Comparison of ENCODE assay signal across 1 cellular context in the genomic region with DNA sequence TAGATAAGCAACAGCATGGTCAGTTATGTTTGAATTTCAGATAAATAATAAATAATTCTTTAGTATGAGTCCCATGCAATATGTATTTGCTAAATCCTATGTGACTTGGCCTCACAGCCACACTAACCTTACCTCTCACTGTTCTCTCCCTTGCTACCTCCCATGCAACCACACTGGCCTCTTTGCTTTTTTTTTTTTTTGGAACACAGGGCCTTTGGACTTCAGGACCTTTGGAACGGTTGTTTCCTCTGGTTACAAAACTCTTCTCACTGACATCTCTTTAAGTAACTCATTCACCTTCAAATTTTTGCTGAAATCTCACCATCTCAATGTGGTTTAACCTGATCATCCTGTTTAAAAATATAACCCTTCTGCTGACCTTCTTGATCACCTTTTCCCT.
TF ChIP-seq lines count a peak whose summit lies in the region.

No MANE protein-coding gene starts in this region.

TF ChIP-seq in HepG2, 621 proteins besides CTCF, POLR2A, EP300 and RAD21 (continued from another document):
- TF ChIP-seq, protein P1, sequence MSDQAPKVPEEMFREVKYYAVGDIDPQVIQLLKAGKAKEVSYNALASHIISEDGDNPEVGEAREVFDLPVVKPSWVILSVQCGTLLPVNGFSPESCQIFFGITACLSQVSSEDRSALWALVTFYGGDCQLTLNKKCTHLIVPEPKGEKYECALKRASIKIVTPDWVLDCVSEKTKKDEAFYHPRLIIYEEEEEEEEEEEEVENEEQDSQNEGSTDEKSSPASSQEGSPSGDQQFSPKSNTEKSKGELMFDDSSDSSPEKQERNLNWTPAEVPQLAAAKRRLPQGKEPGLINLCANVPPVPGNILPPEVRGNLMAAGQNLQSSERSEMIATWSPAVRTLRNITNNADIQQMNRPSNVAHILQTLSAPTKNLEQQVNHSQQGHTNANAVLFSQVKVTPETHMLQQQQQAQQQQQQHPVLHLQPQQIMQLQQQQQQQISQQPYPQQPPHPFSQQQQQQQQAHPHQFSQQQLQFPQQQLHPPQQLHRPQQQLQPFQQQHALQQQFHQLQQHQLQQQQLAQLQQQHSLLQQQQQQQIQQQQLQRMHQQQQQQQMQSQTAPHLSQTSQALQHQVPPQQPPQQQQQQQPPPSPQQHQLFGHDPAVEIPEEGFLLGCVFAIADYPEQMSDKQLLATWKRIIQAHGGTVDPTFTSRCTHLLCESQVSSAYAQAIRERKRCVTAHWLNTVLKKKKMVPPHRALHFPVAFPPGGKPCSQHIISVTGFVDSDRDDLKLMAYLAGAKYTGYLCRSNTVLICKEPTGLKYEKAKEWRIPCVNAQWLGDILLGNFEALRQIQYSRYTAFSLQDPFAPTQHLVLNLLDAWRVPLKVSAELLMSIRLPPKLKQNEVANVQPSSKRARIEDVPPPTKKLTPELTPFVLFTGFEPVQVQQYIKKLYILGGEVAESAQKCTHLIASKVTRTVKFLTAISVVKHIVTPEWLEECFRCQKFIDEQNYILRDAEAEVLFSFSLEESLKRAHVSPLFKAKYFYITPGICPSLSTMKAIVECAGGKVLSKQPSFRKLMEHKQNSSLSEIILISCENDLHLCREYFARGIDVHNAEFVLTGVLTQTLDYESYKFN (CRISPR knock-in tag; conservative IDR thresholded peaks at IDR 0.05) = peak; percentile 56
- TF ChIP-seq HNF4G (IDR thresholded peaks at IDR 0.05; ENCODE audit: borderline replicate concordance, low read depth, low read length) (peak; percentile 88), HNF4G (CRISPR knock-in tag; IDR thresholded peaks at IDR 0.05; ENCODE audit: borderline replicate concordance, low read depth) (no peak), REL (CRISPR knock-in tag; conservative IDR thresholded peaks at IDR 0.05) (no peak), MEIS1 (CRISPR knock-in tag; IDR thresholded peaks at IDR 0.05; ENCODE audit: borderline replicate concordance) (no peak), PPARG (CRISPR knock-in tag; conservative IDR thresholded peaks at IDR 0.05) (0 out of 2 replicates have a peak, but pooled peaks have one; percentile 26), SNAPC2 (CRISPR knock-in tag; IDR thresholded peaks at IDR 0.05) (0 out of 2 replicates have a peak, but pooled peaks have one; percentile 25), TARDBP (CRISPR knock-in tag; IDR thresholded peaks at IDR 0.05) (peak; percentile 20; the same call in 1 of the 2 replicates), NFRKB (IDR thresholded peaks at IDR 0.05) (no peak), LCORL (IDR thresholded peaks at IDR 0.05) (0 out of 2 replicates have a peak, but pooled peaks have one; percentile 8), LCORL (CRISPR knock-in tag; IDR thresholded peaks at IDR 0.05) (peak; percentile 54; the same call in 1 of the 2 replicates)
- TF ChIP-seq, protein P2, sequence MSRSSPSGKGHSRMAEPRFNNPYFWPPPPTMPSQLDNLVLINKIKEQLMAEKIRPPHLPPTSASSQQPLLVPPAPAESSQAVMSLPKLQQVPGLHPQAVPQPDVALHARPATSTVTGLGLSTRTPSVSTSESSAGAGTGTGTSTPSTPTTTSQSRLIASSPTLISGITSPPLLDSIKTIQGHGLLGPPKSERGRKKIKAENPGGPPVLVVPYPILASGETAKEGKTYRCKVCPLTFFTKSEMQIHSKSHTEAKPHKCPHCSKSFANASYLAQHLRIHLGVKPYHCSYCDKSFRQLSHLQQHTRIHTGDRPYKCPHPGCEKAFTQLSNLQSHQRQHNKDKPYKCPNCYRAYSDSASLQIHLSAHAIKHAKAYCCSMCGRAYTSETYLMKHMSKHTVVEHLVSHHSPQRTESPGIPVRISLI (CRISPR knock-in tag; IDR thresholded peaks at IDR 0.05; ENCODE audit: borderline replicate concordance) = peak; percentile 95
- TF ChIP-seq, protein P3, sequence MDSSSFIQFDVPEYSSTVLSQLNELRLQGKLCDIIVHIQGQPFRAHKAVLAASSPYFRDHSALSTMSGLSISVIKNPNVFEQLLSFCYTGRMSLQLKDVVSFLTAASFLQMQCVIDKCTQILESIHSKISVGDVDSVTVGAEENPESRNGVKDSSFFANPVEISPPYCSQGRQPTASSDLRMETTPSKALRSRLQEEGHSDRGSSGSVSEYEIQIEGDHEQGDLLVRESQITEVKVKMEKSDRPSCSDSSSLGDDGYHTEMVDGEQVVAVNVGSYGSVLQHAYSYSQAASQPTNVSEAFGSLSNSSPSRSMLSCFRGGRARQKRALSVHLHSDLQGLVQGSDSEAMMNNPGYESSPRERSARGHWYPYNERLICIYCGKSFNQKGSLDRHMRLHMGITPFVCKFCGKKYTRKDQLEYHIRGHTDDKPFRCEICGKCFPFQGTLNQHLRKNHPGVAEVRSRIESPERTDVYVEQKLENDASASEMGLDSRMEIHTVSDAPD (CRISPR knock-in tag; IDR thresholded peaks at IDR 0.05) = no peak
